In the genomic region with DNA sequence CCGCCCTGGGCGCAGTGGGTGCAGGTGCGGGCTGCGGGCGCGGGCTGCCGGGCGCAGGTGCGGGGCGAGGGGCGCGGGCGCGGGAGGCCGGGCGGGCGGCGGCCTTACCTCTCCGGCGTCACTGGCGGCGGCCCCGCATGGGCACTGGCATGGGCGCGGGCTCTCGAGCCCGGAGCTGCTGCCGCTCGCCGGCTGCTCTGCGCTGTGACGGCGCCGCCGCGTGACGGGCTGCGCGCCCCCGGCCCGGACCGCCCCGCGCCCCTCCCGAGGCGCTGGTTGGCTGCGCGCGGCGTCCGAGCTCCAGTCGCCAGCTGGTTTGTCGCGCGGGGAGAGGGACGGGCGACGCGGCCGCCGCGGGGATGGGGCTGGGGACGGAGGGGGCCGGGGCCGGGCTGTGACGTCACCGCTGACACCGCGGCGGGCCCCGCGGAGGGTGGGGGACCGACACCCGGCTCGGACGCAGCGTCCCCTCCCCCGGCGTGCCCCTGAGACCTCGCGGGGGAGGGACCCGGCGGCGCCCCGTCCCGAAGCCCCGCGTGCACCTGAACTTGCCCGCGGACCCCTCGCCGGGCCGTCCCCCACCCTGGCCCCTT, we compare ENCODE assay signal across 9 cellular contexts. TPM values are rescaled to one million over a fixed set of nuclear protein-coding genes. Genes with fewer than 3 reads are reported as not detected.
DNase-seq lines count a peak whose midpoint lies in the region; ATAC-seq and TF ChIP-seq lines count a peak whose summit lies in the region.
"Had no signal": no experiment of that assay in that cellular context is flagged by ENCODE, and none has a peak within 500 bp of the region (broad histone marks: within the 10 kb centered on the region; RNA-seq: fewer than 3 reads in every experiment).

A gene with protein sequence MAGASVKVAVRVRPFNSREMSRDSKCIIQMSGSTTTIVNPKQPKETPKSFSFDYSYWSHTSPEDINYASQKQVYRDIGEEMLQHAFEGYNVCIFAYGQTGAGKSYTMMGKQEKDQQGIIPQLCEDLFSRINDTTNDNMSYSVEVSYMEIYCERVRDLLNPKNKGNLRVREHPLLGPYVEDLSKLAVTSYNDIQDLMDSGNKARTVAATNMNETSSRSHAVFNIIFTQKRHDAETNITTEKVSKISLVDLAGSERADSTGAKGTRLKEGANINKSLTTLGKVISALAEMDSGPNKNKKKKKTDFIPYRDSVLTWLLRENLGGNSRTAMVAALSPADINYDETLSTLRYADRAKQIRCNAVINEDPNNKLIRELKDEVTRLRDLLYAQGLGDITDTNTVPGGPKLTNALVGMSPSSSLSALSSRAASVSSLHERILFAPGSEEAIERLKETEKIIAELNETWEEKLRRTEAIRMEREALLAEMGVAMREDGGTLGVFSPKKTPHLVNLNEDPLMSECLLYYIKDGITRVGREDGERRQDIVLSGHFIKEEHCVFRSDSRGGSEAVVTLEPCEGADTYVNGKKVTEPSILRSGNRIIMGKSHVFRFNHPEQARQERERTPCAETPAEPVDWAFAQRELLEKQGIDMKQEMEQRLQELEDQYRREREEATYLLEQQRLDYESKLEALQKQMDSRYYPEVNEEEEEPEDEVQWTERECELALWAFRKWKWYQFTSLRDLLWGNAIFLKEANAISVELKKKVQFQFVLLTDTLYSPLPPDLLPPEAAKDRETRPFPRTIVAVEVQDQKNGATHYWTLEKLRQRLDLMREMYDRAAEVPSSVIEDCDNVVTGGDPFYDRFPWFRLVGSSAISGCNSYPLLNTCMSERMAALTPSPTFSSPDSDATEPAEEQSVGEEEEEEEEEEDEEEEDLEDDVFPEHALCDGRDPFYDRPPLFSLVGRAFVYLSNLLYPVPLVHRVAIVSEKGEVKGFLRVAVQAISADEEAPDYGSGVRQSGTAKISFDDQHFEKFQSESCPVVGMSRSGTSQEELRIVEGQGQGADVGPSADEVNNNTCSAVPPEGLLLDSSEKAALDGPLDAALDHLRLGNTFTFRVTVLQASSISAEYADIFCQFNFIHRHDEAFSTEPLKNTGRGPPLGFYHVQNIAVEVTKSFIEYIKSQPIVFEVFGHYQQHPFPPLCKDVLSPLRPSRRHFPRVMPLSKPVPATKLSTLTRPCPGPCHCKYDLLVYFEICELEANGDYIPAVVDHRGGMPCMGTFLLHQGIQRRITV (N-terminal part only) (minus strand): TSS at position 206 of the 593 bp plus-strand sequence. CDS start 22,467 bp downstream, outside the sequence.

- intact Hi-C loops in dorsolateral prefrontal cortex (cut with DNase I): no loop called here

- peak within 1 kb of the TSS; percentile 58 for H2BK5ac ChIP-seq in neuronal stem cell (ENCODE audit: low read length)

- H3K79me1 ChIP-seq in neuronal stem cell (ENCODE audit: low read depth, low read length): peaks cover 26% of the 10 kb centered on the region

- peak within 1 kb of the TSS; percentile 88 for H2BK15ac ChIP-seq in neuronal stem cell (ENCODE audit: low read length)

- no peak within 1 kb of the TSS for H4K8ac ChIP-seq in neuronal stem cell (ENCODE audit: low read depth, low read length)

- no peak for ATAC-seq in HG03442 (IDR thresholded peaks at IDR 0.05; ENCODE audit: unreplicated experiment)
- ATAC-seq in HG02885 (IDR thresholded peaks at IDR 0.05; ENCODE audit: poor library complexity, unreplicated experiment): no peak

- H2AK5ac ChIP-seq in neuronal stem cell (ENCODE audit: low read depth, low read length): peak within 1 kb of the TSS; percentile 51

- H2BK12ac ChIP-seq in neuronal stem cell (ENCODE audit: low read length): no peak within 1 kb of the TSS

- H3K36me3 ChIP-seq in neuronal stem cell (replicated peaks in 1 of 2; ENCODE audit: control insufficient read depth in 2 of 2, insufficient read depth in 2 of 2, low read length in 2 of 2): peaks cover 0 to 6% of the 10 kb centered on the region in 2 donors

- peaks cover 8% of the 10 kb centered on the region in 2 donors for H3K4me1 ChIP-seq in neuronal stem cell (ENCODE audit: control insufficient read depth in 2 of 2, insufficient read depth in 1 of 2, low read depth in 1 of 2, low read length in 2 of 2)

- peaks cover 0 to 8% (median 0%) of the 10 kb centered on the region in 45 donors for H3K27me3 ChIP-seq in dorsolateral prefrontal cortex
- peaks cover 0 to 28% (median 5%) of the 10 kb centered on the region in 3 experiments for H3K27me3 ChIP-seq in neuronal stem cell (ENCODE audit: control insufficient read depth in 3 of 3, insufficient read depth in 3 of 3, low read depth in 1 of 3, low read length in 3 of 3)

- peak within 1 kb of the TSS; percentile 89 for H3K9ac ChIP-seq in neuronal stem cell (ENCODE audit: low read depth, low read length, poor library complexity)

- no peak within 1 kb of the TSS for H4K91ac ChIP-seq in neuronal stem cell (ENCODE audit: low read depth, low read length, poor library complexity)

- H3K27ac ChIP-seq in dorsolateral prefrontal cortex (peak within 1 kb of the TSS; percentile 40 to 97 (median 93)), neuronal stem cell (replicated peaks; ENCODE audit: low read length) (peak within 1 kb of the TSS; percentile 42)
- H3K27ac ChIP-seq: HL-60 had no signal

- H2BK120ac ChIP-seq in neuronal stem cell (ENCODE audit: low read depth, low read length): peak within 1 kb of the TSS; percentile 36

- H3K14ac ChIP-seq in neuronal stem cell (ENCODE audit: low read length): peak within 1 kb of the TSS; percentile 65

- peak in 2 of 56 donors; percentile 6 to 7 for TF ChIP-seq CTCF in dorsolateral prefrontal cortex (IDR thresholded peaks at IDR 0.05 in 54 of 56, conservative IDR thresholded peaks at IDR 0.05 in 2 of 56; ENCODE audit: low read depth in 1 of 56, partially characterized antibody in 56 of 56)

- WGBS in neuronal stem cell (ENCODE audit: extremely low coverage in 2 of 2, insufficient read length in 2 of 2, insufficient replicate concordance in 1 of 2), 2 donors: no CpG with 5 or more reads among the region's 93 CpGs

- no peak within 1 kb of the TSS for H3K4ac ChIP-seq in neuronal stem cell (ENCODE audit: low read length)

- peak within 1 kb of the TSS; percentile 97 for H3K18ac ChIP-seq in neuronal stem cell (ENCODE audit: low read length)

- DNase-seq in H4 (ENCODE audit: low spot score) (peak; percentile 2), NCI-H345 treated with DMSO at 0.1 percent for 48 hours (lab: John Stamatoyannopoulos, UW; ENCODE audit: unreplicated experiment) (peak; percentile 81), dorsolateral prefrontal cortex (peak; percentile 84 to 97 (median 92)), neuronal stem cell (ENCODE audit: low spot score) (peak; percentile 72)
- no peak for DNase-seq in central memory CD4-positive, alpha-beta T cell
- no peak for DNase-seq in activated CD4-positive, CD25-positive, alpha-beta regulatory T cell (lab: John Stamatoyannopoulos, UW)

- peak within 1 kb of the TSS; percentile 75 for H3K23ac ChIP-seq in neuronal stem cell (ENCODE audit: low read depth, low read length, poor library complexity)

- H3K4me2 ChIP-seq in neuronal stem cell (ENCODE audit: insufficient read depth, low read length, poor library complexity, severe bottlenecking): peak within 1 kb of the TSS; percentile 94

- peak within 1 kb of the TSS; percentile 97 for H2AFZ ChIP-seq in neuronal stem cell (ENCODE audit: low read length)

- peaks cover 5 to 6% of the 10 kb centered on the region in 2 donors for H3K9me3 ChIP-seq in neuronal stem cell (replicated peaks in 1 of 2; ENCODE audit: control insufficient read depth in 2 of 2, insufficient read depth in 1 of 2, low read depth in 1 of 2, low read length in 2 of 2)

- H3K4me3 ChIP-seq in dorsolateral prefrontal cortex (peak within 1 kb of the TSS; percentile 53 to 97 (median 86)), neuronal stem cell (ENCODE audit: low read length in 2 of 2) (peak within 1 kb of the TSS; percentile 76 to 95)

RNA-seq across cellular contexts. Expression of the gene that starts here (rescaled TPM):
- 1.4 and 1.9 TPM in 2 replicates for total RNA-seq in H4 (2014; rRNA removed; shearing (Covaris generic))
- 1,000 to 10,000 TPM in 108 of 120 experiments, 100 to 1,000 TPM in 12; 869 to 1,843 (median 1,153) TPM for total RNA-seq in dorsolateral prefrontal cortex
- polyA plus RNA-seq in neuronal stem cell (2013, experiment 1 of 2): 32.5 TPM
- 33.9 TPM for polyA plus RNA-seq in neuronal stem cell (2013, experiment 2 of 2)

Comparison
In these comparisons a context has a peak if more than half of its experiments do, and no peak if none do; other contexts are left out.
1. RNA of the gene that starts here (total RNA-seq): 869 to 1,843 TPM in dorsolateral prefrontal cortex; 1.4 to 1.9 TPM in H4; every median in the first group is over 100 times any median in the second.
2. DNase-seq: peak in H4 (single experiment), NCI-H345 treated with DMSO at 0.1 percent for 48 hours (single experiment), dorsolateral prefrontal cortex (10 of 10) and neuronal stem cell (single experiment); none in central memory CD4-positive, alpha-beta T cell (single experiment) and activated CD4-positive, CD25-positive, alpha-beta regulatory T cell (0 of 4).